Comparison of ENCODE assay signal across 18 cellular contexts in the genomic region with DNA sequence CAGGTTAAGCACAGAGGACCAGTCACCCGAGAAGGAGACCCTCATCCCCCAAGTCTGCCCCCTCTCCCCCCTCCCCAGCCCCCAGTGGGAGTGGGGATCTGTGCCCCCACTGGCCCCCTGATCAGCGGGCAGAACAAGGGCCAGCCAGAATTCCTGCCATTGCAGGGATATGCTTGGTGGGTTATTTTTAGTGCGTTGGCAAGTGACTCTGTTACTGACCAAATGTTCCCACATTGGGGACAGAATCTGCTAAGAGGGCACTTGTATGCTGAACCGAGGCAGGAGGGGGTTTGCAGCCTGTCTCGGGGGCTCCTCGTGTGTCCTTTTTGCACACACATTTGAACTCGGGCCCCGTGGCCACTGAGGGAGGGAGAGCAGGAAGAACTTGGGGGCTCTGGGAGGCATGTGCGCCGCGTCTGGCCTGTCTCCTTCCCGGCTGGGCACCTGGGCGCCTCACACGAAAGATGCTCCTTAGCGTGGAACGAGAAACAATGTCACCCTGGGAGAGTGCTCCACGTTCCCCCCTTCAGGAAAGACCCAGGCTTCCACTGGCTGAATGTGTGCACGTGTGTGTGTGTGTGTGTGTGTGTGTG.
DNase-seq lines count a peak whose midpoint lies in the region; ATAC-seq and TF ChIP-seq lines count a peak whose summit lies in the region.
"Had no signal": no experiment of that assay in that cellular context is flagged by ENCODE, and none has a peak within 500 bp of the region (broad histone marks: within the 10 kb centered on the region; RNA-seq: fewer than 3 reads in every experiment).

No MANE protein-coding gene starts in this region.

- peaks cover 64% of the 10 kb centered on the region for H3K4me1 Mint-ChIP-seq in nephron

- peak; percentile 50 for DNase-seq in cerebellum (ENCODE audit: low spot score)
- peak in 1 of 2 donors; percentile 53 for DNase-seq in heart right ventricle
- DNase-seq in upper lobe of right lung = peak; percentile 52
- DNase-seq in COR-L47 (lab: John Stamatoyannopoulos, UW) = no peak
- DNase-seq in NCI-H345 (lab: John Stamatoyannopoulos, UW) = no peak
- DNase-seq in sciatic nerve (ENCODE audit: low spot score) = no peak
- DNase-seq: Calu3; CD4-positive, alpha-beta memory T cell; GM23248; NCI-H146; NCI-H2081 treated with DMSO at 0.1 percent for 48 hours; NCI-H524; PC-9; SJCRH30 had no signal

- H3K27ac ChIP-seq in heart right ventricle (peak overlapping the region; percentile 20 to 84 (median 66)), upper lobe of right lung (no peak overlapping the region)
- H3K27ac ChIP-seq: BLaER1, GM23248, PC-9, RWPE1, SJCRH30 had no signal

- intact Hi-C loops in heart right ventricle (cut with DNase I) = loop anchor here in 8 of 10 donors (2.0 to 10.0 kb wide), 11 partner anchors 41 to 1099 kb away; a partner anchor contains a TSS
- intact Hi-C loops in upper lobe of right lung (cut with DNase I) = loop anchor here (10.0 kb wide), 1 partner anchor 358 kb away; no protein-coding TSS in a partner anchor
- intact Hi-C loops in sciatic nerve (cut with DNase I) = loop anchor here (10.0 kb wide), 1 partner anchor 358 kb away; no protein-coding TSS in a partner anchor

- ATAC-seq in heart right ventricle (peak; percentile 26 to 80 (median 58)), upper lobe of right lung (no peak), sciatic nerve (no peak)
- ATAC-seq: GM12878 had no signal

- no peaks in the 10 kb centered on the region for H3K36me3 Mint-ChIP-seq in nephron (ENCODE audit: low read depth)
- H3K36me3 Mint-ChIP-seq: CD4-positive, alpha-beta memory T cell had no signal

- H3K27me3 Mint-ChIP-seq in nephron (ENCODE audit: low read depth) = peaks cover 80% of the 10 kb centered on the region

- H3K9me3 Mint-ChIP-seq in nephron = no peaks in the 10 kb centered on the region
- H3K9me3 Mint-ChIP-seq: CD4-positive, alpha-beta memory T cell had no signal

- 42 to 52% methylated on average over 18 of the region's 18 CpGs for WGBS in heart right ventricle, 2 donors

- no peaks in the 10 kb centered on the region for H3K9me3 ChIP-seq in heart right ventricle
- no peaks in the 10 kb centered on the region for H3K9me3 ChIP-seq in upper lobe of right lung
- H3K9me3 ChIP-seq: BLaER1, SJCRH30 had no signal

- H3K27ac Mint-ChIP-seq in nephron = peak overlapping the region in 1 of 3 experiments; percentile 39
- H3K27ac Mint-ChIP-seq: CD4-positive, alpha-beta memory T cell had no signal

- peaks cover 0 to 57% (median 27%) of the 10 kb centered on the region in 7 donors for H3K27me3 ChIP-seq in heart right ventricle
- peaks cover 14% of the 10 kb centered on the region for H3K27me3 ChIP-seq in upper lobe of right lung

- H3K4me3 ChIP-seq in heart right ventricle = no peak overlapping the region
- H3K4me3 ChIP-seq in upper lobe of right lung = no peak overlapping the region
- H3K4me3 ChIP-seq: BLaER1, GM12878, GM23248, PC-9, SJCRH30 had no signal

- no peak for TF ChIP-seq CTCF in heart right ventricle (IDR thresholded peaks at IDR 0.05)
- TF ChIP-seq CTCF in nephron (IDR thresholded peaks at IDR 0.05; ENCODE audit: unreplicated experiment in 3 of 3) = no peak
- no peak for TF ChIP-seq CTCF in upper lobe of right lung (IDR thresholded peaks at IDR 0.05)

- no peaks in the 10 kb centered on the region for H3K36me3 ChIP-seq in heart right ventricle
- H3K36me3 ChIP-seq in upper lobe of right lung = no peaks in the 10 kb centered on the region
- H3K36me3 ChIP-seq: BLaER1, SJCRH30 had no signal

- H3K4me3 Mint-ChIP-seq in nephron = peak overlapping the region in 2 of 3 experiments; percentile 33 to 57
- H3K4me3 Mint-ChIP-seq: CD4-positive, alpha-beta memory T cell had no signal

- H3K4me1 ChIP-seq in heart right ventricle = peaks cover 6 to 62% (median 33%) of the 10 kb centered on the region in 9 donors
- peaks cover 11% of the 10 kb centered on the region for H3K4me1 ChIP-seq in upper lobe of right lung

Comparison
In these comparisons a context has a peak if more than half of its experiments do, and no peak if none do; other contexts are left out.
1. DNase-seq: peak in cerebellum (single experiment) and upper lobe of right lung (single experiment); none in COR-L47 (single experiment), NCI-H345 (single experiment) and sciatic nerve (single experiment).
2. ATAC-seq: peak in heart right ventricle (8 of 8); none in upper lobe of right lung (single experiment) and sciatic nerve (single experiment).